In genomic region chr10:82136103-82136502, GRCh38 we compare ENCODE assay signal across 29 cellular contexts.
"Had no signal": no experiment of that assay in that cellular context is flagged by ENCODE, and none has a peak within 500 bp of the region (broad histone marks: within the 10 kb centered on the region; RNA-seq: fewer than 3 reads in every experiment).

No MANE protein-coding gene starts in this region.

- H3K9me3 ChIP-seq: adrenal gland, body of pancreas, gastrocnemius medialis had no signal

- H3K4me3 ChIP-seq: adrenal gland, body of pancreas, esophagus muscularis mucosa, gastrocnemius medialis, heart left ventricle had no signal

- H3K4me1 ChIP-seq: adrenal gland, body of pancreas, esophagus muscularis mucosa, foreskin keratinocyte, gastrocnemius medialis, heart left ventricle had no signal

- H3K27me3 ChIP-seq: adrenal gland, body of pancreas, esophagus muscularis mucosa, foreskin keratinocyte, gastrocnemius medialis, heart left ventricle had no signal

- DNase-seq: activated CD4-positive, alpha-beta memory T cell treated with anti-CD3 and anti-CD28 coated beads for 36 hours; activated CD4-positive, alpha-beta T cell treated with anti-CD3 and anti-CD28 coated beads, Interleukin-2, amount 10 ng/mL, durations not matched to agents 24 days and 14 days; activated CD8-positive, alpha-beta memory T cell treated with anti-CD3 and anti-CD28 coated beads, Interleukin-2, amount 10 ng/mL, durations not matched to agents 7 days and 5 days; activated CD8-positive, alpha-beta memory T cell treated with anti-CD3 and anti-CD28 coated beads, Interleukin-2, amount 50 U/mL, for 4 hours; activated CD8-positive, alpha-beta T cell treated with anti-CD3 and anti-CD28 coated beads, Interleukin-2, amount 10 ng/mL, durations not matched to agents 7 days and 5 days; activated effector memory CD4-positive, alpha-beta T cell treated with anti-CD3 and anti-CD28 coated beads, Interleukin-2, amount 50 U/mL, for 16 hours; activated naive CD4-positive, alpha-beta T cell treated with anti-CD3 and anti-CD28 coated beads for 36 hours; activated naive CD8-positive, alpha-beta T cell treated with anti-CD3 and anti-CD28 coated beads for 36 hours; activated naive CD8-positive, alpha-beta T cell treated with anti-CD3 and anti-CD28 coated beads, Interleukin-2, amount 50 U/mL, for 24 hours; activated T-cell treated with anti-CD3 and anti-CD28 coated beads, Interleukin-2, amount 50 U/mL, for 1 hour; activated T-cell treated with anti-CD3 and anti-CD28 coated beads, Interleukin-2, amount 50 U/mL, for 48 hours; adrenal gland; amygdala; aorta; body of pancreas; caudate nucleus; cortex of kidney; dermis blood vessel endothelial cell; effector CD4-positive, alpha-beta T cell; effector memory CD8-positive, alpha-beta T cell; erythroblast; foreskin keratinocyte; gastrocnemius medialis; glutamatergic neuron; heart left ventricle; T-helper 1 cell; T-helper 17 cell; T1000 had no signal

- H3K36me3 ChIP-seq: adrenal gland, esophagus muscularis mucosa, gastrocnemius medialis, heart left ventricle had no signal

- H3K27ac ChIP-seq: adrenal gland, body of pancreas, esophagus muscularis mucosa, foreskin keratinocyte, gastrocnemius medialis, heart left ventricle had no signal
